ENCODE assay signal across 8 cellular contexts in the genomic region with DNA sequence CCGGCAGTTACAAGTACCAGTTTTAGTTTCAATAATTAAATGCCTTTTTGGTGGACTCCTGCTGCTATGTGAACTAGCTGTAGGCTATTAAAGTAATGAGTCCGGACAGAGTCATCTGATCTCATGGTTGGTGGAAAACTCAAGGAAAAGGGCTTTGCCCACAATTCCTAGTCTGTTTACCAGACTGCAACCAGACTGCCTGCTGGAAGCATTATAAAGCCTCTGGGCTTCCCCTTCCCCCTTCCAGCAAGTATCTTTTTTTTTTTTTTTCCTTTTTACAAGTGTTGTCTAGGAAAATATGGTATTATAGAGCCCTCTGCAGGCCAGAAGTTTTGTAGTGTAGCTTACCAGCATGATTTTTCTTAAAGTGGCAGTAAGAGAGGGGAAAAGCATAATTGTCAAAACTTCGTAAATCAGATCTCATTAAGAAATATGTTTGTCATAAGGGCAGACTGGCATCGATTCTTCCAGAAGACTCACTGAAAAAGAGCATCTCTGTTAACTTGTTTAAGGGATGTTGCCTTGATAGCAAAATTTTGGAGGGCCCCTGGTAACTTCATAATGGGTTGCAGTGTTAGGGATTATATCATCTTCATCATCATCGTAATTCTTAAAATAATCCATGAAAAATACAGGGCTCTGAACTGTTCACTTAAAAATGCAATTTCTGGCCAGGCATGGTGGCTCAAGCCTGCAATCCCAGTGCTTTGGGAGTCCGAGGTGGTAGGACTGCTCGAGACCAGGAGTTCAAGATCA.
DNase-seq lines count a peak whose midpoint lies in the region; ATAC-seq, FAIRE-seq and TF ChIP-seq lines count a peak whose summit lies in the region.

No MANE protein-coding gene starts in this region.

- H3K27me3 Mint-ChIP-seq in activated CD4-positive, alpha-beta T cell treated with anti-CD3 and anti-CD28 coated beads, Interleukin-2, amount 10 ng/mL, durations not matched to agents 7 days and 5 days: no peaks in the 10 kb centered on the region

- no peak for FAIRE-seq in small intestine (lab: Jason Lieb, UNC)

- H2AFZ ChIP-seq in hepatocyte: no peak overlapping the region

- H4K20me1 ChIP-seq in hepatocyte (ENCODE audit: insufficient read depth, poor library complexity, severe bottlenecking): no peaks in the 10 kb centered on the region

- H3K4me3 ChIP-seq in adipocyte (ENCODE audit: low read length): peak overlapping the region; percentile 23
- no peak overlapping the region for H3K4me3 ChIP-seq in hepatocyte
- no peak overlapping the region for H3K4me3 ChIP-seq in small intestine (ENCODE audit: low read depth in 1 of 2, low read length in 2 of 2)

- CTCF ChIA-PET in activated CD4-positive, alpha-beta T cell treated with anti-CD3 and anti-CD28 coated beads, Interleukin-2, amount 10 ng/mL, durations not matched to agents 7 days and 5 days (lab: Charles Lee): interaction anchor here (0.6 to 2.4 kb wide), 6 partner anchors 10 to 944 kb away, joined by 3 to 12 read pairs (median 4); no protein-coding TSS in a partner anchor

- no peak overlapping the region for H3K27ac Mint-ChIP-seq in activated CD4-positive, alpha-beta T cell treated with anti-CD3 and anti-CD28 coated beads, Interleukin-2, amount 10 ng/mL, durations not matched to agents 7 days and 5 days

- peak; percentile 52 for DNase-seq in activated CD4-positive, alpha-beta T cell treated with anti-CD3 and anti-CD28 coated beads, Interleukin-2, amount 10 ng/mL, durations not matched to agents 7 days and 5 days
- no peak for DNase-seq in activated CD4-positive, alpha-beta T cell treated with anti-CD3 and anti-CD28 coated beads, Interleukin-2, amount 50 U/mL, for 1 hour
- DNase-seq in NCI-H460 (ENCODE audit: extremely low read depth, low read depth) (peak; percentile 65), adipocyte (ENCODE audit: low read depth) (peak; percentile 87), hepatocyte (ENCODE audit: low spot score) (peak; percentile 84), small intestine (peak; percentile 71)
- DNase-seq in activated CD4-positive, CD25-positive, alpha-beta regulatory T cell (lab: John Stamatoyannopoulos, UW): no peak

- peak overlapping the region; percentile 54 for H3K4me2 ChIP-seq in hepatocyte

- H3K27me3 ChIP-seq in adipocyte (replicated peaks; ENCODE audit: control insufficient read depth, insufficient read depth, low read length) (no peaks in the 10 kb centered on the region), hepatocyte (no peaks in the 10 kb centered on the region), small intestine (ENCODE audit: control insufficient read depth in 2 of 2, insufficient read depth in 2 of 2, low read length in 2 of 2) (no peaks in the 10 kb centered on the region)

- 54% methylated on average over 7 of the region's 7 CpGs for WGBS in hepatocyte (ENCODE audit: low lambda C conversion rate, missing lambda C conversion rate)
- 44 to 52% (median 44%) methylated on average over 7 of the region's 7 CpGs for WGBS in small intestine, 3 donors

- no peaks in the 10 kb centered on the region for H3K9me3 Mint-ChIP-seq in activated CD4-positive, alpha-beta T cell treated with anti-CD3 and anti-CD28 coated beads, Interleukin-2, amount 10 ng/mL, durations not matched to agents 7 days and 5 days

- peaks cover 5% of the 10 kb centered on the region for H3K4me1 Mint-ChIP-seq in activated CD4-positive, alpha-beta T cell treated with anti-CD3 and anti-CD28 coated beads, Interleukin-2, amount 10 ng/mL, durations not matched to agents 7 days and 5 days

- H3K27ac ChIP-seq in hepatocyte (no peak overlapping the region), small intestine (ENCODE audit: low read depth in 1 of 2, low read length in 1 of 2) (no peak overlapping the region)

- no peaks in the 10 kb centered on the region for H3K36me3 Mint-ChIP-seq in activated CD4-positive, alpha-beta T cell treated with anti-CD3 and anti-CD28 coated beads, Interleukin-2, amount 10 ng/mL, durations not matched to agents 7 days and 5 days (ENCODE audit: low read depth)

- H3K36me3 ChIP-seq in adipocyte (ENCODE audit: control insufficient read depth, insufficient read depth, low read length, severe bottlenecking): no peaks in the 10 kb centered on the region
- no peaks in the 10 kb centered on the region for H3K36me3 ChIP-seq in hepatocyte (replicated peaks; ENCODE audit: insufficient read depth, low read depth)
- H3K36me3 ChIP-seq in small intestine (ENCODE audit: control insufficient read depth in 2 of 2, insufficient read depth in 2 of 2, low read length in 2 of 2): no peaks in the 10 kb centered on the region

- H3K9me3 ChIP-seq in adipocyte (ENCODE audit: control insufficient read depth, low read length): no peaks in the 10 kb centered on the region
- no peaks in the 10 kb centered on the region for H3K9me3 ChIP-seq in hepatocyte (ENCODE audit: low read depth)
- H3K9me3 ChIP-seq in small intestine (ENCODE audit: control insufficient read depth, low read depth): no peaks in the 10 kb centered on the region

- no peaks in the 10 kb centered on the region for H3K9me2 ChIP-seq in hepatocyte (replicated peaks; ENCODE audit: insufficient read depth)

- TF ChIP-seq CTCF in hepatocyte (IDR thresholded peaks at IDR 0.05; ENCODE audit: poor library complexity): peak; percentile 75

- ATAC-seq in HG03432 (IDR thresholded peaks at IDR 0.05; ENCODE audit: unreplicated experiment): peak; percentile 62

- H3K9ac ChIP-seq in adipocyte (ENCODE audit: low read length): peak overlapping the region; percentile 34

- H3K4me3 Mint-ChIP-seq in activated CD4-positive, alpha-beta T cell treated with anti-CD3 and anti-CD28 coated beads, Interleukin-2, amount 10 ng/mL, durations not matched to agents 7 days and 5 days: no peak overlapping the region

- no peaks in the 10 kb centered on the region for H3K79me2 ChIP-seq in hepatocyte

- H3K4me1 ChIP-seq in adipocyte (ENCODE audit: control insufficient read depth, insufficient read depth, low read length): peaks cover 20% of the 10 kb centered on the region
- H3K4me1 ChIP-seq in hepatocyte (ENCODE audit: insufficient read depth): peaks cover 3% of the 10 kb centered on the region
- H3K4me1 ChIP-seq in small intestine (ENCODE audit: control insufficient read depth in 2 of 2, insufficient read depth in 1 of 2, low read depth in 1 of 2, low read length in 1 of 2): no peaks in the 10 kb centered on the region

- POLR2A ChIA-PET in activated CD4-positive, alpha-beta T cell treated with anti-CD3 and anti-CD28 coated beads, Interleukin-2, amount 10 ng/mL, durations not matched to agents 7 days and 5 days (lab: Charles Lee): interaction anchor here (0.7 kb wide), 1 partner anchor 656 kb away, joined by 3 read pairs; no protein-coding TSS in a partner anchor

Comparison
In these comparisons a context has a peak if more than half of its experiments do, and no peak if none do; other contexts are left out.
1. DNase-seq: peak in activated CD4-positive, alpha-beta T cell treated with anti-CD3 and anti-CD28 coated beads, Interleukin-2, amount 10 ng/mL, durations not matched to agents 7 days and 5 days (single experiment), NCI-H460 (single experiment), adipocyte (single experiment), hepatocyte (single experiment) and small intestine (single experiment); none in activated CD4-positive, alpha-beta T cell treated with anti-CD3 and anti-CD28 coated beads, Interleukin-2, amount 50 U/mL, for 1 hour (single experiment) and activated CD4-positive, CD25-positive, alpha-beta regulatory T cell (0 of 4).